In genomic region chr11:76379811-76380160, GRCh38 we compare ENCODE assay signal across 8 cellular contexts. TPM values are rescaled to one million over a fixed set of nuclear protein-coding genes. Genes with fewer than 3 reads are reported as not detected.
DNase-seq lines count a peak whose midpoint lies in the region; ATAC-seq and TF ChIP-seq lines count a peak whose summit lies in the region.

No MANE protein-coding gene starts in this region.

- peaks cover 62% of the 10 kb centered on the region for H3K4me1 Mint-ChIP-seq in activated T-cell treated with anti-CD3 and anti-CD28 coated beads, Interleukin-2, amount 50 U/mL, for 4 hours (ENCODE audit: low read depth)

- no peak for TF ChIP-seq CTCF in astrocyte of the spinal cord (IDR thresholded peaks at IDR 0.05; ENCODE audit: low read depth, low read length)
- TF ChIP-seq CTCF in lung (IDR thresholded peaks at IDR 0.05; ENCODE audit: control extremely low read depth, extremely low read depth): no peak
- TF ChIP-seq CTCF in transverse colon (IDR thresholded peaks at IDR 0.05): no peak

- intact Hi-C loops in transverse colon (cut with DNase I; ENCODE audit: low total_unique reads): no loop called here

- H3K9me3 Mint-ChIP-seq in activated T-cell treated with anti-CD3 and anti-CD28 coated beads, Interleukin-2, amount 50 U/mL, for 4 hours: no peaks in the 10 kb centered on the region

- TF ChIP-seq POLR2A in transverse colon (IDR thresholded peaks at IDR 0.05): no peak

- WGBS in lung, 2 donors: 24 to 42% methylated on average over 6 of the region's 6 CpGs
- 22% methylated on average over 6 of the region's 6 CpGs; no CpG with 5 or more reads in 1 of the 2 donors for WGBS in transverse colon (ENCODE audit: low coverage in 1 of 2), 2 donors

- H3K27me3 Mint-ChIP-seq in activated T-cell treated with anti-CD3 and anti-CD28 coated beads, Interleukin-2, amount 50 U/mL, for 4 hours (ENCODE audit: low read depth): no peaks in the 10 kb centered on the region

- in situ Hi-C loops in astrocyte of the spinal cord (cut with HindIII; ENCODE audit: low sequenced_read_pairs): no loop called here
- in situ Hi-C loops in transverse colon (cut with MboI; ENCODE audit: low pct_ligation_motif_present in 1 of 4, low pct_unique_long_range_greater_than_20kb in 1 of 4, low sequenced_read_pairs in 3 of 4): no loop called here

- no peak for ATAC-seq in activated T-cell treated with anti-CD3 and anti-CD28 coated beads, Interleukin-2, amount 50 U/mL, for 4 hours
- no peak for ATAC-seq in lung (ENCODE audit: insufficient read depth, low FRiP score)

- no peaks in the 10 kb centered on the region for H3K36me3 Mint-ChIP-seq in activated T-cell treated with anti-CD3 and anti-CD28 coated beads, Interleukin-2, amount 50 U/mL, for 4 hours (ENCODE audit: insufficient read depth)

- H3K27me3 ChIP-seq in lung (ENCODE audit: control insufficient read depth, insufficient read depth): no peaks in the 10 kb centered on the region
- H3K27me3 ChIP-seq in transverse colon: no peaks in the 10 kb centered on the region

- H3K36me3 ChIP-seq in lung (ENCODE audit: control insufficient read depth in 2 of 2, insufficient read depth in 2 of 2, low read length in 2 of 2) (no peaks in the 10 kb centered on the region), transverse colon (no peaks in the 10 kb centered on the region)

- H3K4me3 Mint-ChIP-seq in activated T-cell treated with anti-CD3 and anti-CD28 coated beads, Interleukin-2, amount 50 U/mL, for 4 hours: peak overlapping the region; percentile 89

- H3K27ac ChIP-seq in lung (ENCODE audit: low read depth in 1 of 2, low read length in 1 of 2) (no peak overlapping the region), transverse colon (peak overlapping the region; percentile 91 to 94 (median 91))

- H3K4me3 ChIP-seq in astrocyte of the spinal cord (ENCODE audit: low read depth, low read length) (peak overlapping the region; percentile 86), lung (peak overlapping the region; percentile 90), transverse colon (peak overlapping the region; percentile 92 to 96 (median 94))

- H3K9me3 ChIP-seq in lung (ENCODE audit: control insufficient read depth in 2 of 2, insufficient read depth in 1 of 2, low read length in 1 of 2): no peaks in the 10 kb centered on the region
- H3K9me3 ChIP-seq in transverse colon: no peaks in the 10 kb centered on the region

- peaks cover 8 to 15% of the 10 kb centered on the region in 2 donors for H3K4me1 ChIP-seq in lung (ENCODE audit: control insufficient read depth in 2 of 2, insufficient read depth in 2 of 2, low read length in 2 of 2)
- peaks cover 34 to 65% (median 41%) of the 10 kb centered on the region in 4 donors for H3K4me1 ChIP-seq in transverse colon

- DNase-seq in activated T-cell treated with anti-CD3 and anti-CD28 coated beads, Interleukin-2, amount 50 U/mL, for 4 hours: no peak
- no peak for DNase-seq in activated T-cell treated with anti-CD3 and anti-CD28 coated beads for 4 hours
- DNase-seq in astrocyte of the spinal cord (ENCODE audit: low read depth, low spot score): no peak
- DNase-seq in lung (ENCODE audit: low spot score): no peak
- no peak for DNase-seq in transverse colon
- DNase-seq in activated effector memory CD4-positive, alpha-beta T cell treated with Interleukin-2 at 50 U/mL for 16 hours: no peak
- DNase-seq in activated CD8-positive, alpha-beta memory T cell treated with anti-CD3 and anti-CD28 coated beads, Interleukin-2, amount 50 U/mL, for 4 hours: no peak
- DNase-seq in DMS 273 treated with DMSO at 0.1 percent for 48 hours (lab: John Stamatoyannopoulos, UW): no peak

- TF ChIP-seq EP300 in transverse colon (IDR thresholded peaks at IDR 0.05; ENCODE audit: low read depth): no peak

RNA-seq across cellular contexts. Expression of gene THAP12, which starts 1.1 kb away (rescaled TPM):
- 10 to 100 TPM; 70.5 to 71.7 (median 71.3) TPM for total RNA-seq in activated T-cell treated with anti-CD3 and anti-CD28 coated beads, Interleukin-2, amount 50 U/mL, for 4 hours
- total RNA-seq in lung (10 to 100 TPM; 34.6 to 43.4 TPM), transverse colon (10 to 100 TPM; 13.3 to 35.2 (median 22.9) TPM)
- polyA plus RNA-seq in lung: 10 to 100 TPM; 18.5 to 22.3 TPM

RNA-seq across cellular contexts. Expression of gene GVQW3, which starts 1.3 kb away (rescaled TPM):
- 1 to 10 TPM; 1.9 to 2.2 (median 2.1) TPM for total RNA-seq in activated T-cell treated with anti-CD3 and anti-CD28 coated beads, Interleukin-2, amount 50 U/mL, for 4 hours
- total RNA-seq in lung: 1 to 10 TPM; 2.4 to 7.0 TPM
- under 1 TPM; 0.53 to 0.77 TPM for polyA plus RNA-seq in lung
- total RNA-seq in transverse colon: 1 to 10 TPM; 1.6 to 5.6 (median 4.3) TPM

Comparison
In these comparisons a context has a peak if more than half of its experiments do, and no peak if none do; other contexts are left out.
1. H3K27ac ChIP-seq: peak in transverse colon (4 of 4); none in lung (0 of 2).
2. Peak in every context shown above with its lines, with median percentiles within 50 percentile points of each other: H3K4me3 ChIP-seq.